ENCODE assay signal across 1 cellular context in the genomic region with DNA sequence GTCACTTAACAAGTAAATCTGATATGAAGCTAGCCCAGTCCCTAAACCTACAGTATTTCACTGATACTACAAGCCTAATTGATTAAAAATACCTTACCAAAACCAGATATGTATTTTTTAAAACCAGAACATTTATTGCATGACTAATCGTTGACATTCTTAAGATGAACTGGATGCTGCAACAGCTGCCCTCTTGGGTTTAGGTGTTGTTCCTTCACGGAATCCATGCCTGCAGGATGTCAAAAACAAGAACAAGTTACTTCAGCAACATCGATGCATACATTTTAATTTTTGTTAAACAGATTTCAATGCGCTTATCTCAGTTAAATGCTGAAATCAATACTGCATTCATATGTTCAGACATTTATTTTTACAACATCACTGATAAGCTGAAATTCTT.
TF ChIP-seq lines count a peak whose summit lies in the region.

No MANE protein-coding gene starts in this region.

TF ChIP-seq in endothelial cell of umbilical vein, 7 proteins besides CTCF, POLR2A, EP300 and RAD21:
- TF ChIP-seq JUN (IDR thresholded peaks at IDR 0.05; ENCODE audit: borderline replicate concordance, insufficient read depth, insufficient read length, low read depth), result no peak
- TF ChIP-seq GATA2 (IDR thresholded peaks at IDR 0.05; ENCODE audit: insufficient read depth, insufficient read length, low read depth, low read length), result no peak
- TF ChIP-seq EZH2 (IDR thresholded peaks at IDR 0.05; ENCODE audit: borderline replicate concordance, low read depth, low read length, severe bottlenecking), result no peak
- no peak for TF ChIP-seq MYC (IDR thresholded peaks at IDR 0.05; ENCODE audit: low read depth, low read length)
- TF ChIP-seq FOS (IDR thresholded peaks at IDR 0.05; ENCODE audit: borderline replicate concordance, insufficient read depth, low read length), result no peak
- TF ChIP-seq, protein P1, sequence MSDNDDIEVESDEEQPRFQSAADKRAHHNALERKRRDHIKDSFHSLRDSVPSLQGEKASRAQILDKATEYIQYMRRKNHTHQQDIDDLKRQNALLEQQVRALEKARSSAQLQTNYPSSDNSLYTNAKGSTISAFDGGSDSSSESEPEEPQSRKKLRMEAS (IDR thresholded peaks at IDR 0.05; ENCODE audit: insufficient read depth, insufficient read length), result no peak
- TF ChIP-seq POLR2AphosphoS5 (IDR thresholded peaks at IDR 0.05; ENCODE audit: insufficient read depth, low read depth, low read length), result no peak
